ENCODE assay signal across 38 cellular contexts in genomic region chr12:99644629-99645028, GRCh38. TPM values are rescaled to one million over a fixed set of nuclear protein-coding genes. Genes with fewer than 3 reads are reported as not detected.
"Had no signal": no experiment of that assay in that cellular context is flagged by ENCODE, and none has a peak within 500 bp of the region (broad histone marks: within the 10 kb centered on the region; RNA-seq: fewer than 3 reads in every experiment).

No MANE protein-coding gene starts in this region.

- H3K4me1 Mint-ChIP-seq: immature natural killer cell; mesothelial cell of epicardium; naive B cell; natural killer cell; nephron progenitor cell; stimulated activated memory B cell treated with anti-CD40 and anti-IgM and Interleukin-4, amounts not matched to agents 10 μg/mL and 1 μg/mL and 100 μg/mL, for 72 hours; stimulated activated naive CD8-positive, alpha-beta T cell treated with anti-CD3 and anti-CD28 coated beads, Interleukin-15, amount 100 ng/mL, for 72 hours had no signal

- H3K9me3 ChIP-seq: left lung, lower lobe of right lung, ovary, right atrium auricular region, right lobe of liver, testis, thyroid gland, transverse colon, upper lobe of left lung, vagina had no signal

- H3K27ac Mint-ChIP-seq: immature natural killer cell; mesothelial cell of epicardium; natural killer cell; nephron progenitor cell; progenitor cell of endocrine pancreas; stimulated activated memory B cell treated with anti-CD40 and anti-IgM and Interleukin-4, amounts not matched to agents 10 μg/mL and 1 μg/mL and 100 μg/mL, for 72 hours; stimulated activated naive CD8-positive, alpha-beta T cell treated with anti-CD3 and anti-CD28 coated beads, Interleukin-15, amount 100 ng/mL, for 72 hours had no signal

- H3K27ac ChIP-seq: left lung, lower lobe of right lung, ovary, right atrium auricular region, right lobe of liver, testis, thyroid gland, transverse colon, upper lobe of left lung, vagina had no signal

- H3K36me3 Mint-ChIP-seq: immature natural killer cell; mesothelial cell of epicardium; naive B cell; natural killer cell; stimulated activated memory B cell treated with anti-CD40 and anti-IgM and Interleukin-4, amounts not matched to agents 10 μg/mL and 1 μg/mL and 100 μg/mL, for 72 hours had no signal

- H3K4me1 ChIP-seq: left lung, lower lobe of right lung, right atrium auricular region, right lobe of liver, testis, thyroid gland, transverse colon, upper lobe of left lung, vagina had no signal

- H3K9me3 Mint-ChIP-seq: nephron progenitor cell; stimulated activated memory B cell treated with anti-CD40 and anti-IgM and Interleukin-4, amounts not matched to agents 10 μg/mL and 1 μg/mL and 100 μg/mL, for 72 hours had no signal

- H3K4me3 Mint-ChIP-seq: immature natural killer cell; mesothelial cell of epicardium; naive B cell; natural killer cell; nephron progenitor cell; stimulated activated memory B cell treated with anti-CD40 and anti-IgM and Interleukin-4, amounts not matched to agents 10 μg/mL and 1 μg/mL and 100 μg/mL, for 72 hours; stimulated activated naive CD8-positive, alpha-beta T cell treated with anti-CD3 and anti-CD28 coated beads, Interleukin-15, amount 100 ng/mL, for 72 hours had no signal

- H3K4me3 ChIP-seq: left lung, lower lobe of right lung, ovary, right atrium auricular region, right lobe of liver, smooth muscle cell, testis, thyroid gland, transverse colon, upper lobe of left lung, vagina had no signal

- H3K36me3 ChIP-seq: left lung, lower lobe of right lung, ovary, right atrium auricular region, right lobe of liver, thyroid gland, transverse colon, upper lobe of left lung, vagina had no signal

- FAIRE-seq: islet of Langerhans, kidney had no signal

- H3K4me2 ChIP-seq: smooth muscle cell had no signal

- ATAC-seq: left colon; left lung; lower lobe of right lung; natural killer cell; right lobe of liver; stimulated activated memory B cell treated with anti-CD40 and anti-IgM and Interleukin-4, amounts not matched to agents 10 μg/mL and 1 μg/mL and 100 μg/mL, for 72 hours; stimulated activated naive CD8-positive, alpha-beta T cell treated with anti-CD3 and anti-CD28 coated beads, Interleukin-15, amount 100 ng/mL, for 72 hours had no signal

- DNase-seq: hippocampal formation; immature natural killer cell; kidney; left colon; left lung; lower lobe of right lung; mammary epithelial cell; mesendoderm; naive B cell; natural killer cell; nephron progenitor cell; ovary; right lobe of liver; stimulated activated CD4-positive, alpha-beta T cell treated with anti-CD3 and anti-CD28 coated beads, Interleukin-1b, Interleukin-23, amount 100 ng/mL, for 48 hours; stimulated activated CD4-positive, alpha-beta T cell treated with anti-CD3 and anti-CD28 coated beads, Interleukin-2, amount 100 ng/mL, for 48 hours; stimulated activated CD4-positive, alpha-beta T cell treated with anti-CD3 and anti-CD28 coated beads, Interleukin-4, amount 100 ng/mL, for 4 hours; stimulated activated CD8-positive, alpha-beta memory T cell treated with anti-CD3 and anti-CD28 coated beads, Interleukin-4, amount 100 ng/mL, for 48 hours; stimulated activated naive CD4-positive, alpha-beta T cell treated with Interleukin-2 at 50 U/mL for 16 hours; stimulated activated naive CD8-positive, alpha-beta T cell treated with anti-CD3 and anti-CD28 coated beads, Interleukin-15, amount 100 ng/mL, for 72 hours; substantia nigra; testis; thyroid gland; transverse colon; upper lobe of left lung had no signal

- H3K27me3 Mint-ChIP-seq: progenitor cell of endocrine pancreas; stimulated activated memory B cell treated with anti-CD40 and anti-IgM and Interleukin-4, amounts not matched to agents 10 μg/mL and 1 μg/mL and 100 μg/mL, for 72 hours; stimulated activated naive CD8-positive, alpha-beta T cell treated with anti-CD3 and anti-CD28 coated beads, Interleukin-15, amount 100 ng/mL, for 72 hours had no signal

- H3K27me3 ChIP-seq: left lung, ovary, right atrium auricular region, right lobe of liver, testis, thyroid gland, transverse colon, upper lobe of left lung, vagina had no signal

RNA-seq across cellular contexts. Expression of gene GARIN6, which starts 2.9 kb away (rescaled TPM):
- total RNA-seq: kidney, left colon, left lung, liver, lower lobe of right lung, mammary epithelial cell, mesothelial cell of epicardium, mononuclear cell, natural killer cell, omental fat pad, ovary, progenitor cell of endocrine pancreas, pulmonary artery endothelial cell, renal cortical epithelial cell, right atrium auricular region, right lobe of liver, skeletal muscle tissue, smooth muscle cell, transverse colon, upper lobe of left lung, urinary bladder, vagina had no signal
- polyA plus RNA-seq: immature natural killer cell, liver, mammary epithelial cell, ovary, smooth muscle cell, urinary bladder had no signal
